ENCODE assay signal across 10 cellular contexts in the genomic region with DNA sequence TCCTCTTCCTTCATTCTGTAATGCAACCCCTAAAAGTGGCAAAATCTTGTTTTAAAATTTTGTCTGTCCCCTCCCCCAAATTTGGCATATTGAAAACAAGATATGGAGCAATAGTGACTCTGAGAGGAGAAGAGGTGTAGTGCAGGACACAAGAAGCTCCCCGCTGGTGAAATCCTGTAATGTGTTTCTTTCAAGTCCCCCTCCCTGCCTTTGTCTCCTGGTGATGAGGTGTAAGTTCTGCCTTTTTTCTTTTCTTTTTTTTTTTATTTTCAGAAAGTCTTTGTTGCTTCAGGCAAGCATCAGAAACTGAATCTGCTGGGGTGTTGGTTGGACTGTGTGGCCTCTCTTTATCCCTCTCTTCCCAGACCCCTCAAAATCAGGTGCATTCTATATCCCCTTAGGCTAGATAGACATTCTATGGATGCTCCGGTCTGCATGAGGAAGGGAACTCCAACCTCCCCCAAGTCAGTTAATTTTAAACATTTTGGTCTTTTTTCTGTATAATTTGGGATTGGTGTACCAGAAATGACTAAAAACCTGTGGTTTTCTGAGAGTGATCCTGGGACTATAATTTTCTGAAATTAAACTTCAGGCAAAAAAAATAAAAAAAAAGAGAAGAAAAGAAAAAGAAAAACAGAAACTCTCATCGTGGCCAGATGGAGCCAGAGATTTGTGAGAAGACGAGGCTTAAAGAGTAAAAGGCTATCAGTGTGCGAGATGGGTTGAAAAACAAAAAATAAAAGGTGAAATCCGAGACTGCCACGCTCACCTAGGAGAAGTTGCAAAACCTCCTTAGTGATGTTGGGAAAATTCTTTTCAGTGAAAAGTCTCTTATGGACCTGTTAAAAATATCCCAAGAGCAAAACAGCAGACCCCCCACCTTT. TPM values are rescaled to one million over a fixed set of nuclear protein-coding genes. Genes with fewer than 3 reads are reported as not detected.
A peak's percentile ranks its signal among the peaks of the same experiment; 100 is the strongest.
DNase-seq lines count a peak whose midpoint lies in the region; ATAC-seq, FAIRE-seq and TF ChIP-seq lines count a peak whose summit lies in the region.
"Had no signal": no experiment of that assay in that cellular context is flagged by ENCODE, and none has a peak within 500 bp of the region (broad histone marks: within the 10 kb centered on the region; RNA-seq: fewer than 3 reads in every experiment).

No MANE protein-coding gene starts in this region.

- no peak overlapping the region for H3K4me3 ChIP-seq in breast epithelium
- H3K4me3 ChIP-seq: skin epidermis had no signal

- H3K27ac Mint-ChIP-seq in nephron progenitor cell: no peak overlapping the region

- TF ChIP-seq POLR2A in breast epithelium (IDR thresholded peaks at IDR 0.05): no peak

- no peaks in the 10 kb centered on the region for H3K9me3 ChIP-seq in breast epithelium

- DNase-seq in GM10266 (ENCODE audit: extremely low spot score) (no peak), NCI-H2029 (lab: John Stamatoyannopoulos, UW) (peak; percentile 42), breast epithelium (ENCODE audit: low spot score in 2 of 2) (no peak), nephron progenitor cell (no peak), GM19239 (ENCODE audit: insufficient read length, low spot score) (no peak), foreskin melanocyte (no peak)

- no peaks in the 10 kb centered on the region for H3K36me3 Mint-ChIP-seq in nephron progenitor cell (ENCODE audit: low read depth)

- no peak overlapping the region for H3K27ac ChIP-seq in breast epithelium

- intact Hi-C loops in breast epithelium (cut with DNase I; ENCODE audit: low total_unique reads): loop anchor here (10.0 kb wide), 1 partner anchor 46 kb away; no protein-coding TSS in a partner anchor

- no peak for ATAC-seq in GM19452 (IDR thresholded peaks at IDR 0.05; ENCODE audit: unreplicated experiment)
- no peak for ATAC-seq in GM18519 (IDR thresholded peaks at IDR 0.05; ENCODE audit: low FRiP score, unreplicated experiment)

- H3K4me1 Mint-ChIP-seq in nephron progenitor cell: peaks cover 17% of the 10 kb centered on the region

- no peaks in the 10 kb centered on the region for H3K4me1 ChIP-seq in breast epithelium

- peak overlapping the region; percentile 12 for H3K4me3 Mint-ChIP-seq in nephron progenitor cell

- H3K27me3 Mint-ChIP-seq in nephron progenitor cell (ENCODE audit: low read depth, poor library complexity): no peaks in the 10 kb centered on the region

- H3K27me3 ChIP-seq in breast epithelium: no peaks in the 10 kb centered on the region

- TF ChIP-seq CTCF in GM10266 (IDR thresholded peaks at IDR 0.05; ENCODE audit: control insufficient read depth, insufficient read depth, low read depth, missing control alignments) (peak; percentile 27), breast epithelium (IDR thresholded peaks at IDR 0.05) (peak; percentile 29 to 46 (median 35)), nephron progenitor cell (IDR thresholded peaks at IDR 0.05) (peak; percentile 46)

- no peaks in the 10 kb centered on the region for H3K36me3 ChIP-seq in breast epithelium

- FAIRE-seq in GM19239 (lab: Jason Lieb, UNC): no peak
- FAIRE-seq: TTC549 had no signal

- no peaks in the 10 kb centered on the region for H3K9me3 Mint-ChIP-seq in nephron progenitor cell

RNA-seq across cellular contexts. Expression of a gene that starts 21.4 kb away (rescaled TPM):
- 10 to 100 TPM in 1 of 3 donors, 1 to 10 TPM in 2; 1.8 to 15.8 (median 6.9) TPM for total RNA-seq in breast epithelium

RNA-seq across cellular contexts. Expression of a gene that starts 26.4 kb away (rescaled TPM):
- 100 to 1,000 TPM; 131 to 185 (median 148) TPM for total RNA-seq in breast epithelium

RNA-seq across cellular contexts. Expression of a gene that starts 45.0 kb away (rescaled TPM):
- total RNA-seq in breast epithelium: not detected

RNA-seq across cellular contexts. Expression of a gene that starts 57.6 kb away (rescaled TPM):
- 1 to 10 TPM; 2.3 to 2.9 (median 2.9) TPM for total RNA-seq in breast epithelium
